ENCODE assay signal across 1 cellular context in genomic region chr7:104963991-104964385, GRCh38.
TF ChIP-seq lines count a peak whose summit lies in the region.

No MANE protein-coding gene starts in this region.

TF ChIP-seq in HepG2, 621 proteins besides CTCF, POLR2A, EP300 and RAD21 (continues in another document):
- TF ChIP-seq BHLHE40 (IDR thresholded peaks at IDR 0.05; ENCODE audit: low read length) (peak; percentile 75), SKI (IDR thresholded peaks at IDR 0.05; ENCODE audit: partially characterized antibody) (peak; percentile 62), ARID3A (IDR thresholded peaks at IDR 0.05; ENCODE audit: low read depth, low read length) (no peak), ZUFSP (CRISPR knock-in tag; IDR thresholded peaks at IDR 0.05; ENCODE audit: borderline replicate concordance) (no peak), TARDBP (CRISPR knock-in tag; IDR thresholded peaks at IDR 0.05) (peak; percentile 38; the same call in 1 of the 2 replicates), FOXO1 (CRISPR knock-in tag; IDR thresholded peaks at IDR 0.05) (0 out of 2 replicates have a peak, but pooled peaks have one; percentile 31), MTA1 (CRISPR knock-in tag; IDR thresholded peaks at IDR 0.05; ENCODE audit: borderline replicate concordance) (no peak), NCOA1 (CRISPR knock-in tag; IDR thresholded peaks at IDR 0.05) (no peak), ARID4A (CRISPR knock-in tag; IDR thresholded peaks at IDR 0.05; ENCODE audit: borderline replicate concordance) (peak; percentile 22; the same call in 1 of the 2 replicates), NFIC (IDR thresholded peaks at IDR 0.05; ENCODE audit: low read length) (peak; percentile 49; the same call in 1 of the 2 replicates), ATM (IDR thresholded peaks at IDR 0.05; ENCODE audit: borderline replicate concordance) (peak; percentile 40; the same call in 1 of the 2 replicates), RFX5 (IDR thresholded peaks at IDR 0.05; ENCODE audit: low read depth, low read length) (no peak), ZSCAN5A (CRISPR knock-in tag; IDR thresholded peaks at IDR 0.05; ENCODE audit: borderline replicate concordance) (peak; percentile 24; the same call in 1 of the 2 replicates), FOXK2 (IDR thresholded peaks at IDR 0.05) (peak; percentile 53), TEF (CRISPR knock-in tag; IDR thresholded peaks at IDR 0.05) (peak; percentile 32; the same call in 1 of the 2 replicates), ARID5B (CRISPR knock-in tag; IDR thresholded peaks at IDR 0.05) (peak; percentile 74), FOXP4 (CRISPR knock-in tag; IDR thresholded peaks at IDR 0.05) (0 out of 2 replicates have a peak, but pooled peaks have one; percentile 10), NCOR1 (IDR thresholded peaks at IDR 0.05; ENCODE audit: borderline replicate concordance, low read length) (peak; percentile 43; the same call in 1 of the 2 replicates), MBNL3 (CRISPR knock-in tag; conservative IDR thresholded peaks at IDR 0.05) (peak; percentile 86; the same call in 1 of the 2 replicates), IRF2 (CRISPR knock-in tag; IDR thresholded peaks at IDR 0.05) (0 out of 2 replicates have a peak, but pooled peaks have one; percentile 28), ZNF644 (CRISPR knock-in tag; IDR thresholded peaks at IDR 0.05; ENCODE audit: low read depth) (no peak), GATAD2A (CRISPR knock-in tag; IDR thresholded peaks at IDR 0.05) (peak; percentile 82), NFE2L1 (CRISPR knock-in tag; IDR thresholded peaks at IDR 0.05; ENCODE audit: borderline replicate concordance) (peak; percentile 73; the same call in 1 of the 2 replicates), NR2C2 (CRISPR knock-in tag; IDR thresholded peaks at IDR 0.05; ENCODE audit: borderline replicate concordance) (peak; percentile 54; the same call in 1 of the 2 replicates), NFE2L2 (IDR thresholded peaks at IDR 0.05; ENCODE audit: low read length) (peak; percentile 99), MAFF (IDR thresholded peaks at IDR 0.05; ENCODE audit: low read depth, low read length) (peak; percentile 89), SOX13 (IDR thresholded peaks at IDR 0.05) (peak; percentile 75), SOX13 (CRISPR knock-in tag; conservative IDR thresholded peaks at IDR 0.05 in 1 of 2, IDR thresholded peaks at IDR 0.05 in 1 of 2) (peak in 1 of 2 experiments; percentile 90; a peak in 2 of 4 replicates), HOXA3 (CRISPR knock-in tag; IDR thresholded peaks at IDR 0.05) (peak; percentile 58; the same call in 1 of the 2 replicates), SALL1 (CRISPR knock-in tag; IDR thresholded peaks at IDR 0.05) (peak; percentile 69), KAT8 (CRISPR knock-in tag; IDR thresholded peaks at IDR 0.05) (0 out of 2 replicates have a peak, but pooled peaks have one; percentile 31), MAFG (CRISPR knock-in tag; IDR thresholded peaks at IDR 0.05) (peak; percentile 88), ATF4 (CRISPR knock-in tag; IDR thresholded peaks at IDR 0.05) (0 out of 4 replicates have a peak, but pooled peaks of 1 of the 2 experiments have one; percentile 51), NCOA2 (CRISPR knock-in tag; IDR thresholded peaks at IDR 0.05) (0 out of 2 replicates have a peak, but pooled peaks have one; percentile 19), ZNF10 (CRISPR knock-in tag; IDR thresholded peaks at IDR 0.05; ENCODE audit: borderline replicate concordance, low read depth) (no peak), ESRRA (CRISPR knock-in tag; IDR thresholded peaks at IDR 0.05; ENCODE audit: low read depth) (no peak), NFE2 (CRISPR knock-in tag; IDR thresholded peaks at IDR 0.05) (peak; percentile 97), NR2F1 (CRISPR knock-in tag; IDR thresholded peaks at IDR 0.05) (peak in 1 of 2 experiments; percentile 87; a peak in 2 of 4 replicates), YY1 (IDR thresholded peaks at IDR 0.05; ENCODE audit: insufficient read depth, insufficient replicate concordance, low read depth, low read length) (peak; percentile 31), REL (CRISPR knock-in tag; conservative IDR thresholded peaks at IDR 0.05) (no peak)
